In genomic region chr5:115601709-115602584, GRCh38 we compare ENCODE assay signal across 1 cellular context.
A peak's percentile ranks its signal among the peaks of the same experiment; 100 is the strongest.
TF ChIP-seq lines count a peak whose summit lies in the region.

TICAM2 (minus strand) TSS chr5:115602479; CDS start chr5:115581256, 21,223 bp downstream.

TF ChIP-seq in K562, 482 proteins besides CTCF, POLR2A, EP300 and RAD21 (continued from another document and continues in another):
- no peak for TF ChIP-seq NR2C2 (CRISPR knock-in tag; IDR thresholded peaks at IDR 0.05)
- peak; percentile 24; the same call in 1 of the 2 replicates for TF ChIP-seq NR2C2 (tag; IDR thresholded peaks at IDR 0.05)
- TF ChIP-seq ZBTB17 (CRISPR knock-in tag; IDR thresholded peaks at IDR 0.05), result peak; percentile 48; the same call in 1 of the 2 replicates
- TF ChIP-seq RFX5 (IDR thresholded peaks at IDR 0.05; ENCODE audit: low read depth, low read length), result no peak
- 0 out of 2 replicates have a peak, but pooled peaks have one; percentile 36 for TF ChIP-seq ZNF592 (IDR thresholded peaks at IDR 0.05)
- no peak for TF ChIP-seq PRPF4 (IDR thresholded peaks at IDR 0.05; ENCODE audit: insufficient read depth, low read depth, low read length, poor library complexity, severe bottlenecking)
- no peak for TF ChIP-seq ZBTB49 (CRISPR knock-in tag; IDR thresholded peaks at IDR 0.05; ENCODE audit: borderline replicate concordance)
- TF ChIP-seq E2F5 (CRISPR knock-in tag; IDR thresholded peaks at IDR 0.05), result no peak
- TF ChIP-seq ZNF445 (CRISPR knock-in tag; IDR thresholded peaks at IDR 0.05; ENCODE audit: low read depth), result no peak
- no peak for TF ChIP-seq FOXJ2 (tag; IDR thresholded peaks at IDR 0.05)
- TF ChIP-seq ZNF282 (CRISPR knock-in tag; IDR thresholded peaks at IDR 0.05), result no peak
- no peak for TF ChIP-seq POLR3G (IDR thresholded peaks at IDR 0.05; ENCODE audit: extremely low read depth, insufficient read length, insufficient replicate concordance)
- no peak for TF ChIP-seq NFE2L1 (tag; IDR thresholded peaks at IDR 0.05; ENCODE audit: borderline replicate concordance, low read depth)
- TF ChIP-seq SP1 (CRISPR knock-in tag; IDR thresholded peaks at IDR 0.05), result no peak
- TF ChIP-seq ZBTB33 (CRISPR knock-in tag; IDR thresholded peaks at IDR 0.05), result peak; percentile 55; the same call in 1 of the 2 replicates
- TF ChIP-seq NR2F6 (CRISPR knock-in tag; IDR thresholded peaks at IDR 0.05), result no peak
- TF ChIP-seq VEZF1 (CRISPR knock-in tag; IDR thresholded peaks at IDR 0.05), result peak; percentile 78
- TF ChIP-seq GTF2A2 (tag; IDR thresholded peaks at IDR 0.05), result no peak
- TF ChIP-seq SOX6 (IDR thresholded peaks at IDR 0.05), result 0 out of 2 replicates have a peak, but pooled peaks have one; percentile 23
- no peak for TF ChIP-seq MIER1 (IDR thresholded peaks at IDR 0.05; ENCODE audit: low read depth)
- peak; percentile 91 for TF ChIP-seq ZNF384 (IDR thresholded peaks at IDR 0.05; ENCODE audit: low read depth, low read length)
- TF ChIP-seq PRMT5 (CRISPR knock-in tag; IDR thresholded peaks at IDR 0.05), result no peak
- TF ChIP-seq RBBP5 (IDR thresholded peaks at IDR 0.05; ENCODE audit: borderline replicate concordance, insufficient read depth, low read length, poor library complexity, severe bottlenecking), result peak; percentile 56
- TF ChIP-seq NR4A1 (CRISPR knock-in tag; IDR thresholded peaks at IDR 0.05), result no peak
- TF ChIP-seq NR4A1 (tag; IDR thresholded peaks at IDR 0.05), result no peak
- TF ChIP-seq SUPT5H (IDR thresholded peaks at IDR 0.05), result peak; percentile 42; the same call in 1 of the 2 replicates
- TF ChIP-seq ZBTB9 (CRISPR knock-in tag; IDR thresholded peaks at IDR 0.05), result peak; percentile 25; the same call in 1 of the 2 replicates
- peak; percentile 48 for TF ChIP-seq RBM22 (IDR thresholded peaks at IDR 0.05; ENCODE audit: low read depth, low read length, poor library complexity, severe bottlenecking)
- TF ChIP-seq HMG20A (CRISPR knock-in tag; conservative IDR thresholded peaks at IDR 0.05), result no peak
- no peak for TF ChIP-seq ZKSCAN3 (CRISPR knock-in tag; IDR thresholded peaks at IDR 0.05)
- TF ChIP-seq GTF2E2 (tag; IDR thresholded peaks at IDR 0.05), result 0 out of 2 replicates have a peak, but pooled peaks have one; percentile 29
- no peak for TF ChIP-seq CEBPB (tag; IDR thresholded peaks at IDR 0.05)
- TF ChIP-seq CREB3L1 (IDR thresholded peaks at IDR 0.05; ENCODE audit: borderline replicate concordance, low read depth), result peak; percentile 60; the same call in 1 of the 2 replicates
- TF ChIP-seq E2F6 (IDR thresholded peaks at IDR 0.05; ENCODE audit: borderline replicate concordance in 1 of 2, extremely low read depth in 1 of 2, insufficient read depth in 1 of 2, insufficient read length in 1 of 2, low read depth in 1 of 2, low read length in 1 of 2, poor library complexity in 1 of 2, severe bottlenecking in 1 of 2), result peak in 1 of 2 experiments; percentile 34
- 0 out of 2 replicates have a peak, but pooled peaks have one; percentile 34 for TF ChIP-seq NR3C1 (CRISPR knock-in tag; IDR thresholded peaks at IDR 0.05)
- no peak for TF ChIP-seq NKRF (IDR thresholded peaks at IDR 0.05; ENCODE audit: borderline replicate concordance)
- TF ChIP-seq ZNF212 (CRISPR knock-in tag; IDR thresholded peaks at IDR 0.05), result no peak
- TF ChIP-seq EGR1 (conservative IDR thresholded peaks at IDR 0.05), result 0 out of 2 replicates have a peak, but pooled peaks have one; percentile 12
- TF ChIP-seq MAX (CRISPR knock-in tag; IDR thresholded peaks at IDR 0.05), result peak; percentile 46; the same call in 1 of the 2 replicates
- TF ChIP-seq STAG1 (CRISPR knock-in tag; IDR thresholded peaks at IDR 0.05; ENCODE audit: borderline replicate concordance), result no peak
- no peak for TF ChIP-seq ZNF668 (CRISPR knock-in tag; IDR thresholded peaks at IDR 0.05)
- TF ChIP-seq RCOR1 (IDR thresholded peaks at IDR 0.05; ENCODE audit: borderline replicate concordance in 1 of 2, low read depth in 2 of 2, low read length in 2 of 2), result 0 out of 4 replicates have a peak, but pooled peaks of 1 of the 2 experiments have one; percentile 15
- TF ChIP-seq ASH1L (IDR thresholded peaks at IDR 0.05; ENCODE audit: borderline replicate concordance, low read depth, partially characterized antibody), result no peak
